ENCODE assay signal across 16 cellular contexts in genomic region chr5:167920589-167920988, GRCh38.
"Had no signal": no experiment of that assay in that cellular context is flagged by ENCODE, and none has a peak within 500 bp of the region (broad histone marks: within the 10 kb centered on the region; RNA-seq: fewer than 3 reads in every experiment).

No MANE protein-coding gene starts in this region.

- ATAC-seq: activated T-helper 17 cell treated with anti-CD3 and anti-CD28 coated beads, Interleukin-2, amount 50 U/mL, for 72 hours; gastroesophageal sphincter; heart right ventricle; left lobe of liver; stimulated activated effector memory CD8-positive, alpha-beta T cell treated with anti-CD3 and anti-CD28 coated beads, Interleukin-12 subunit alpha, Interleukin-12 subunit beta, amount 100 ng/mL, for 72 hours had no signal

- H3K4me3 ChIP-seq: gastroesophageal sphincter, heart right ventricle, thoracic aorta had no signal

- DNase-seq: activated CD4-positive, alpha-beta T cell treated with anti-CD3 and anti-CD28 coated beads for 1 hour; activated CD4-positive, alpha-beta T cell treated with anti-CD3 and anti-CD28 coated beads, Interleukin-2, amount 50 U/mL, for 48 hours; activated naive CD4-positive, alpha-beta T cell treated with Interleukin-2 at 50 U/mL for 16 hours; anterior cingulate cortex; brain microvascular endothelial cell; cerebellar nuclear complex; dermis blood vessel endothelial cell; heart right ventricle; naive B cell; stimulated activated CD4-positive, alpha-beta T cell treated with anti-CD3 and anti-CD28 coated beads, Interleukin-12 subunit alpha, Interleukin-12 subunit beta, amount 100 ng/mL, for 4 hours; T1000 had no signal
